ENCODE assay signal across 8 cellular contexts in genomic region chr17:41738077-41738800, GRCh38. TPM values are rescaled to one million over a fixed set of nuclear protein-coding genes. Genes with fewer than 3 reads are reported as not detected.
A peak's percentile ranks its signal among the peaks of the same experiment; 100 is the strongest.
DNase-seq lines count a peak whose midpoint lies in the region; ATAC-seq and TF ChIP-seq lines count a peak whose summit lies in the region.

No MANE protein-coding gene starts in this region.

- H3K27me3 ChIP-seq in dorsolateral prefrontal cortex (peaks cover 0 to 45% (median 22%) of the 10 kb centered on the region in 45 donors), lung (ENCODE audit: control insufficient read depth, insufficient read depth) (no peaks in the 10 kb centered on the region)

- DNase-seq in DMS79 treated with DMSO at 0.1 percent for 48 hours (lab: John Stamatoyannopoulos, UW) (peak; percentile 79), NCI-H774 (lab: John Stamatoyannopoulos, UW) (peak; percentile 82), dorsolateral prefrontal cortex (peak; percentile 68 to 88 (median 81)), lung (ENCODE audit: low spot score) (peak; percentile 80)
- DNase-seq in activated CD4-positive, alpha-beta T cell treated with anti-CD3 and anti-CD28 coated beads, Interleukin-2, amount 50 U/mL, for 4 hours: peak; percentile 72 to 74
- DNase-seq in stimulated activated CD4-positive, alpha-beta T cell treated with anti-CD3 and anti-CD28 coated beads, TNF-alpha, amount 100 ng/mL, for 48 hours (ENCODE audit: low read depth in 3 of 3): peak; percentile 68 to 77 (median 71)

- H3K27ac ChIP-seq in dorsolateral prefrontal cortex: no peak overlapping the region
- no peak overlapping the region for H3K27ac ChIP-seq in lung (ENCODE audit: low read depth in 1 of 2, low read length in 1 of 2)

- no peaks in the 10 kb centered on the region for H3K36me3 ChIP-seq in lung (ENCODE audit: control insufficient read depth in 2 of 2, insufficient read depth in 2 of 2, low read length in 2 of 2)

- H3K9me3 ChIP-seq in lung (ENCODE audit: control insufficient read depth in 2 of 2, insufficient read depth in 1 of 2, low read length in 1 of 2): no peaks in the 10 kb centered on the region

- intact Hi-C loops in dorsolateral prefrontal cortex (cut with DNase I): loop anchor here (1.0 to 10.0 kb wide), 3 partner anchors 63 to 149 kb away; partner anchors contain the start of gene KLHL11 (in 1 of the 2)

- WGBS in lung, 2 donors: 33 to 37% methylated on average over 10 of the region's 10 CpGs

- H3K4me3 ChIP-seq in dorsolateral prefrontal cortex: peak overlapping the region in 1 of 59 donors; percentile 7
- no peak overlapping the region for H3K4me3 ChIP-seq in lung

- TF ChIP-seq CTCF in dorsolateral prefrontal cortex (IDR thresholded peaks at IDR 0.05 in 54 of 56, conservative IDR thresholded peaks at IDR 0.05 in 2 of 56; ENCODE audit: low read depth in 1 of 56, partially characterized antibody in 56 of 56) (peak; percentile 88 to 100 (median 99)), lung (IDR thresholded peaks at IDR 0.05; ENCODE audit: control extremely low read depth, extremely low read depth) (peak; percentile 98)

- ATAC-seq in HG03442 (IDR thresholded peaks at IDR 0.05; ENCODE audit: unreplicated experiment) (peak; percentile 65), lung (ENCODE audit: insufficient read depth, low FRiP score) (peak; percentile 88), GM21723 (IDR thresholded peaks at IDR 0.05; ENCODE audit: unreplicated experiment) (no peak)

- H3K4me1 ChIP-seq in lung (ENCODE audit: control insufficient read depth in 2 of 2, insufficient read depth in 2 of 2, low read length in 2 of 2): peaks cover 0 to 6% of the 10 kb centered on the region in 2 donors

RNA-seq across cellular contexts. Expression of gene HAP1, which starts 3.8 kb away (rescaled TPM):
- 10 to 100 TPM in 101 of 120 experiments, 1 to 10 TPM in 19; 5.9 to 49.7 (median 14.5) TPM for total RNA-seq in dorsolateral prefrontal cortex
- under 1 TPM; 0.21 to 0.26 TPM for total RNA-seq in lung
- polyA plus RNA-seq in lung: under 1 TPM; 0.07 to 0.57 TPM

RNA-seq across cellular contexts. Expression of gene GAST, which starts 26.1 kb away (rescaled TPM):
- total RNA-seq in dorsolateral prefrontal cortex (1 to 10 TPM in 2 of 120 experiments, not detected in 118; 1.3 to 1.5 TPM), lung (not detected)
- not detected for polyA plus RNA-seq in lung

RNA-seq across cellular contexts. Expression of gene JUP, which starts 48.3 kb away (rescaled TPM):
- total RNA-seq in dorsolateral prefrontal cortex (10 to 100 TPM in 118 of 120 experiments, 1 to 10 TPM in 2; 8.2 to 46.7 (median 21.8) TPM), lung (100 to 1,000 TPM; 118 to 150 TPM)
- 10 to 100 TPM; 60.9 to 83.6 TPM for polyA plus RNA-seq in lung

RNA-seq across cellular contexts. Expression of gene EIF1, which starts 49.6 kb away (rescaled TPM):
- 100 to 1,000 TPM; 536 to 941 (median 703) TPM for total RNA-seq in dorsolateral prefrontal cortex
- total RNA-seq in lung: 100 to 1,000 TPM; 381 to 872 TPM
- polyA plus RNA-seq in lung: 100 to 1,000 TPM; 485 to 867 TPM

Comparison
In these comparisons a context has a peak if more than half of its experiments do, and no peak if none do; other contexts are left out.
1. RNA of gene HAP1, which starts 3.8 kb away (total RNA-seq): 5.9 to 49.7 TPM in dorsolateral prefrontal cortex; 0.21 to 0.26 TPM in lung; every median in the first group is over 4 times any median in the second.
2. Peak in every context shown above with its lines, with median percentiles within 50 percentile points of each other: DNase-seq.